Comparison of ENCODE assay signal across 25 cellular contexts in genomic region chr1:101356013-101356412, GRCh38.
"Had no signal": no experiment of that assay in that cellular context is flagged by ENCODE, and none has a peak within 500 bp of the region (broad histone marks: within the 10 kb centered on the region; RNA-seq: fewer than 3 reads in every experiment).

No MANE protein-coding gene starts in this region.

- H3K36me3 ChIP-seq: left ventricle myocardium inferior, ovary, right atrium auricular region, stomach, thyroid gland, transverse colon, upper lobe of left lung, vagina had no signal

- H3K4me1 ChIP-seq: left ventricle myocardium inferior, right atrium auricular region, stomach, testis, thyroid gland, transverse colon, upper lobe of left lung, vagina had no signal

- H3K27me3 ChIP-seq: ovary, right atrium auricular region, stomach, testis, thyroid gland, transverse colon, upper lobe of left lung, vagina had no signal

- FAIRE-seq: islet of Langerhans, kidney had no signal

- H3K4me3 ChIP-seq: left ventricle myocardium inferior, lung, ovary, right atrium auricular region, skin epidermis, stomach, testis, thyroid gland, transverse colon, upper lobe of left lung, vagina had no signal

- H3K27ac ChIP-seq: left ventricle myocardium inferior, ovary, right atrium auricular region, skin epidermis, stomach, testis, thyroid gland, transverse colon, upper lobe of left lung, vagina had no signal

- ATAC-seq: natural killer cell treated with Interleukin-12 subunit alpha and Interleukin-12 subunit beta and Interleukin-15 and Interleukin-18, amount 100 ng/mL, for 72 hours; sciatic nerve; stimulated activated naive B cell treated with anti-CD40 and anti-IgM and Interleukin-4, amounts not matched to agents 10 μg/mL and 1 μg/mL and 100 μg/mL, for 72 hours; stimulated activated naive CD8-positive, alpha-beta T cell treated with anti-CD3 and anti-CD28 coated beads, Interleukin-15, Interleukin-2, amounts not matched to agents 100 U/mL and 50 U/mL, for 24 hours had no signal

- DNase-seq: hypothalamus; immature natural killer cell; kidney; left ventricle myocardium inferior; mesendoderm; naive B cell; ovary; stimulated activated CD4-positive, alpha-beta T cell treated with anti-CD3 and anti-CD28 coated beads, Interleukin-12 subunit alpha, Interleukin-12 subunit beta, amount 100 ng/mL, for 4 hours; stimulated activated CD4-positive, alpha-beta T cell treated with anti-CD3 and anti-CD28 coated beads, Interleukin-15, amount 100 ng/mL, for 24 hours; stimulated activated CD4-positive, alpha-beta T cell treated with anti-CD3 and anti-CD28 coated beads, Interleukin-2, amount 100 ng/mL, for 24 hours; stimulated activated CD4-positive, alpha-beta T cell treated with anti-CD3 and anti-CD28 coated beads, Interleukin-4, amount 100 ng/mL, for 1 hour; stimulated activated naive B cell treated with anti-CD40 and anti-IgM and Interleukin-4, amounts not matched to agents 10 μg/mL and 1 μg/mL and 100 μg/mL, for 72 hours; stimulated activated naive CD8-positive, alpha-beta T cell treated with anti-CD3 and anti-CD28 coated beads, Interleukin-15, Interleukin-2, amounts not matched to agents 100 U/mL and 50 U/mL, for 24 hours; stomach; testis; thyroid gland; transverse colon; upper lobe of left lung had no signal

- H3K9me3 ChIP-seq: left ventricle myocardium inferior, ovary, right atrium auricular region, stomach, testis, thyroid gland, transverse colon, upper lobe of left lung, vagina had no signal
